1 cellular context compared by ENCODE assay signal in genomic region chr10:44517635-44518034, GRCh38.
TF ChIP-seq lines count a peak whose summit lies in the region.

No MANE protein-coding gene starts in this region.

TF ChIP-seq in GM12878, 131 proteins besides CTCF, POLR2A, EP300 and RAD21 (continued from another document):
- no peak for TF ChIP-seq ZNF384 (IDR thresholded peaks at IDR 0.05; ENCODE audit: borderline replicate concordance, low read depth, low read length)
- TF ChIP-seq RELA (IDR thresholded peaks at IDR 0.05; ENCODE audit: borderline replicate concordance, partially characterized antibody), result no peak
- no peak for TF ChIP-seq CHD2 (IDR thresholded peaks at IDR 0.05; ENCODE audit: borderline replicate concordance, low read depth, low read length)
- TF ChIP-seq NFYA (IDR thresholded peaks at IDR 0.05; ENCODE audit: borderline replicate concordance, low read depth, low read length), result no peak
- TF ChIP-seq WRNIP1 (IDR thresholded peaks at IDR 0.05; ENCODE audit: borderline replicate concordance, low read depth, low read length), result no peak
- no peak for TF ChIP-seq HSF1 (IDR thresholded peaks at IDR 0.05; ENCODE audit: low read depth, low read length)
- no peak for TF ChIP-seq ZZZ3 (IDR thresholded peaks at IDR 0.05; ENCODE audit: control insufficient read depth, insufficient read length, low read depth)
- no peak for TF ChIP-seq ATF2 (IDR thresholded peaks at IDR 0.05; ENCODE audit: low read length)
- TF ChIP-seq ZNF274 (IDR thresholded peaks at IDR 0.05; ENCODE audit: insufficient read depth, insufficient read length), result no peak
- TF ChIP-seq PAX5 (IDR thresholded peaks at IDR 0.05; ENCODE audit: borderline replicate concordance, low read depth, low read length), result no peak
- TF ChIP-seq ATF3 (IDR thresholded peaks at IDR 0.05; ENCODE audit: borderline replicate concordance, extremely low read depth, low read depth, low read length), result no peak
